Comparison of ENCODE assay signal across 16 cellular contexts in the genomic region with DNA sequence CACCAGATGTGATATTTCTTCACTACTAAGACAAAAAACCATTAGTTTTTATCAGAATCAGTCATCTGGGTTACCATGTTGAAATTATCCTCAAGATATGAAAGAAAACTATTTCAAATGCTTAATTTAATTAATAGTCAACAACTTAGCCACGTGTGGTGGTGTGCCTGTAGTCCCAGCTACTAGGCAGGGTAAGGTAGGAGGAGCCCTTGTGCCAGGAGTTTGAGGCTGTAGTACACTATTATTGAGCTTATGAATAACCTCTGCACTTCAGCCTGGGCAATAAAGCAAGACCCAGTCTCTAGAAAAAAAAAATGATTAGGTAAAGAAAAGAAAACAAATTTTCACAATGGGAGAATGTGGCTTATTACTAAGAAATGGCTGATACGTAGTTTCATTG.
DNase-seq lines count a peak whose midpoint lies in the region; ATAC-seq and TF ChIP-seq lines count a peak whose summit lies in the region.
"Had no signal": no experiment of that assay in that cellular context is flagged by ENCODE, and none has a peak within 500 bp of the region (broad histone marks: within the 10 kb centered on the region; RNA-seq: fewer than 3 reads in every experiment).

No MANE protein-coding gene starts in this region.

- no peak for TF ChIP-seq POLR2A in erythroblast (IDR thresholded peaks at IDR 0.05; ENCODE audit: low read length)

- peaks cover 12% of the 10 kb centered on the region for H3K4me1 Mint-ChIP-seq in activated T-cell treated with anti-CD3 and anti-CD28 coated beads, Interleukin-2, amount 50 U/mL, for 24 hours (ENCODE audit: low read depth)
- H3K4me1 Mint-ChIP-seq in stimulated activated naive CD8-positive, alpha-beta T cell treated with anti-CD3 and anti-CD28 coated beads, Interleukin-15, amount 100 ng/mL, for 72 hours = peaks cover 23% of the 10 kb centered on the region
- H3K4me1 Mint-ChIP-seq: B cell had no signal

- H3K36me3 Mint-ChIP-seq in activated T-cell treated with anti-CD3 and anti-CD28 coated beads, Interleukin-2, amount 50 U/mL, for 24 hours (ENCODE audit: low read depth) = peaks cover 68% of the 10 kb centered on the region

- H3K27ac Mint-ChIP-seq in activated T-cell treated with anti-CD3 and anti-CD28 coated beads, Interleukin-2, amount 50 U/mL, for 24 hours = peak overlapping the region; percentile 37
- H3K27ac Mint-ChIP-seq in stimulated activated naive CD8-positive, alpha-beta T cell treated with anti-CD3 and anti-CD28 coated beads, Interleukin-15, amount 100 ng/mL, for 72 hours = no peak overlapping the region
- H3K27ac Mint-ChIP-seq: B cell; CD8-positive, alpha-beta T cell; HFFc6 had no signal

- H3K9me3 Mint-ChIP-seq in activated T-cell treated with anti-CD3 and anti-CD28 coated beads, Interleukin-2, amount 50 U/mL, for 24 hours = no peaks in the 10 kb centered on the region
- H3K9me3 Mint-ChIP-seq in stimulated activated naive CD8-positive, alpha-beta T cell treated with anti-CD3 and anti-CD28 coated beads, Interleukin-15, amount 100 ng/mL, for 72 hours = no peaks in the 10 kb centered on the region
- H3K9me3 Mint-ChIP-seq: CD4-positive, CD25-positive, alpha-beta regulatory T cell; CD8-positive, alpha-beta T cell; HFFc6 had no signal

- H3K27me3 Mint-ChIP-seq in activated T-cell treated with anti-CD3 and anti-CD28 coated beads, Interleukin-2, amount 50 U/mL, for 24 hours = no peaks in the 10 kb centered on the region
- H3K27me3 Mint-ChIP-seq in stimulated activated naive CD8-positive, alpha-beta T cell treated with anti-CD3 and anti-CD28 coated beads, Interleukin-15, amount 100 ng/mL, for 72 hours = no peaks in the 10 kb centered on the region
- H3K27me3 Mint-ChIP-seq: B cell; CD4-positive, CD25-positive, alpha-beta regulatory T cell had no signal

- DNase-seq in DMS53 (lab: John Stamatoyannopoulos, UW) (peak; percentile 11), DMS53 treated with DMSO at 0.1 percent for 48 hours (lab: John Stamatoyannopoulos, UW; ENCODE audit: unreplicated experiment) (no peak), erythroblast (lab: John Stamatoyannopoulos, UW) (peak; percentile 11 to 21), NCI-H446 (lab: John Stamatoyannopoulos, UW) (no peak)
- DNase-seq in activated T-cell treated with anti-CD3 and anti-CD28 coated beads, Interleukin-2, amount 50 U/mL, for 24 hours = no peak
- DNase-seq in activated T-cell treated with anti-CD3 and anti-CD28 coated beads, Interleukin-2, amount 50 U/mL, for 1 hour = no peak
- DNase-seq in stimulated activated naive CD8-positive, alpha-beta T cell treated with anti-CD3 and anti-CD28 coated beads, Interleukin-15, amount 100 ng/mL, for 72 hours = no peak
- DNase-seq: Caco-2; CD4-positive, CD25-positive, alpha-beta regulatory T cell; CD8-positive, alpha-beta T cell; DMS153; DMS79 treated with DMSO at 0.1 percent for 48 hours; GF-D8; GOT3; HFFc6 had no signal

- ATAC-seq in stimulated activated naive CD8-positive, alpha-beta T cell treated with anti-CD3 and anti-CD28 coated beads, Interleukin-15, amount 100 ng/mL, for 72 hours = no peak
- ATAC-seq: CD8-positive, alpha-beta T cell had no signal

- H3K4me3 Mint-ChIP-seq in activated T-cell treated with anti-CD3 and anti-CD28 coated beads, Interleukin-2, amount 50 U/mL, for 24 hours = no peak overlapping the region
- no peak overlapping the region for H3K4me3 Mint-ChIP-seq in stimulated activated naive CD8-positive, alpha-beta T cell treated with anti-CD3 and anti-CD28 coated beads, Interleukin-15, amount 100 ng/mL, for 72 hours
- H3K4me3 Mint-ChIP-seq: B cell; CD4-positive, CD25-positive, alpha-beta regulatory T cell; CD8-positive, alpha-beta T cell; HFFc6 had no signal

Comparison
In these comparisons a context has a peak if more than half of its experiments do, and no peak if none do; other contexts are left out.
1. DNase-seq: peak in DMS53 (single experiment) and erythroblast (2 of 2); none in DMS53 treated with DMSO at 0.1 percent for 48 hours (single experiment), activated T-cell treated with anti-CD3 and anti-CD28 coated beads, Interleukin-2, amount 50 U/mL, for 24 hours (single experiment), activated T-cell treated with anti-CD3 and anti-CD28 coated beads, Interleukin-2, amount 50 U/mL, for 1 hour (single experiment), NCI-H446 (0 of 2) and stimulated activated naive CD8-positive, alpha-beta T cell treated with anti-CD3 and anti-CD28 coated beads, Interleukin-15, amount 100 ng/mL, for 72 hours (0 of 2).